Comparison of ENCODE assay signal across 26 cellular contexts in genomic region chr14:105368032-105368417, GRCh38. TPM values are rescaled to one million over a fixed set of nuclear protein-coding genes. Genes with fewer than 3 reads are reported as not detected.
DNase-seq lines count a peak whose midpoint lies in the region; ATAC-seq and TF ChIP-seq lines count a peak whose summit lies in the region.
"Had no signal": no experiment of that assay in that cellular context is flagged by ENCODE, and none has a peak within 500 bp of the region (broad histone marks: within the 10 kb centered on the region; RNA-seq: fewer than 3 reads in every experiment).

No MANE protein-coding gene starts in this region.

- TF ChIP-seq CTCF in neural crest cell (conservative IDR thresholded peaks at IDR 0.05), result no peak
- no peak for TF ChIP-seq CTCF in activated CD8-positive, alpha-beta T cell treated with anti-CD3 and anti-CD28 coated beads for 36 hours (IDR thresholded peaks at IDR 0.05)

- POLR2A ChIA-PET in activated CD8-positive, alpha-beta T cell treated with anti-CD3 and anti-CD28 coated beads for 36 hours (lab: Charles Lee), result no interaction called here

- peaks cover 35% of the 10 kb centered on the region for H3K4me1 ChIP-seq in BLaER1
- H3K4me1 ChIP-seq: A549 had no signal

- intact Hi-C loops in Right ventricle myocardium inferior (cut with DNase I), result no loop called here
- intact Hi-C loops in cardiac septum (cut with DNase I), result no loop called here
- intact Hi-C loops in activated CD8-positive, alpha-beta T cell treated with anti-CD3 and anti-CD28 coated beads for 36 hours (cut with micrococcal nuclease), result no loop called here

- H3K36me3 Mint-ChIP-seq in neural crest cell (ENCODE audit: low read depth), result peaks cover 6% of the 10 kb centered on the region
- H3K36me3 Mint-ChIP-seq in activated CD8-positive, alpha-beta T cell treated with anti-CD3 and anti-CD28 coated beads for 36 hours (ENCODE audit: low read depth), result peaks cover 4% of the 10 kb centered on the region

- peak overlapping the region; percentile 90 for H3K27ac Mint-ChIP-seq in neural crest cell (ENCODE audit: unreplicated experiment)
- H3K27ac Mint-ChIP-seq in activated CD8-positive, alpha-beta T cell treated with anti-CD3 and anti-CD28 coated beads for 36 hours, result no peak overlapping the region
- H3K27ac Mint-ChIP-seq: B cell; CD4-positive, CD25-positive, alpha-beta regulatory T cell; CD8-positive, alpha-beta memory T cell had no signal

- no peaks in the 10 kb centered on the region for H3K27me3 Mint-ChIP-seq in neural crest cell (ENCODE audit: low read depth)
- H3K27me3 Mint-ChIP-seq in activated CD8-positive, alpha-beta T cell treated with anti-CD3 and anti-CD28 coated beads for 36 hours, result peaks cover 1% of the 10 kb centered on the region
- H3K27me3 Mint-ChIP-seq: B cell; CD4-positive, alpha-beta memory T cell; CD4-positive, CD25-positive, alpha-beta regulatory T cell; CD8-positive, alpha-beta memory T cell had no signal

- ATAC-seq in Right ventricle myocardium inferior, result no peak
- no peak for ATAC-seq in activated CD8-positive, alpha-beta T cell treated with anti-CD3 and anti-CD28 coated beads for 36 hours
- ATAC-seq: A549, GM12878 had no signal

- DNase-seq in Right ventricle myocardium inferior (ENCODE audit: missing footprints), result peak; percentile 40
- DNase-seq in cardiac septum (ENCODE audit: low spot score), result no peak
- no peak for DNase-seq in neural crest cell (ENCODE audit: low read depth, low spot score)
- no peak for DNase-seq in substantia nigra (lab: John Stamatoyannopoulos, UW)
- no peak for DNase-seq in activated gamma-delta T cell (lab: John Stamatoyannopoulos, UW)
- DNase-seq in ureter (ENCODE audit: low spot score), result no peak
- DNase-seq in activated CD8-positive, alpha-beta T cell treated with anti-CD3 and anti-CD28 coated beads for 36 hours, result no peak
- DNase-seq: AML-193; CD4-positive, alpha-beta memory T cell; CD4-positive, CD25-positive, alpha-beta regulatory T cell; CD8-positive, alpha-beta memory T cell; COR-L47; DMS 273 treated with DMSO at 0.1 percent for 48 hours; DMS153; DMS53; DMS79; DND-41; EL; GDM1 had no signal

- H3K4me1 Mint-ChIP-seq in neural crest cell, result peaks cover 10% of the 10 kb centered on the region
- peaks cover 18% of the 10 kb centered on the region for H3K4me1 Mint-ChIP-seq in activated CD8-positive, alpha-beta T cell treated with anti-CD3 and anti-CD28 coated beads for 36 hours (ENCODE audit: low read depth)

- H3K9ac ChIP-seq in BLaER1, result 0 out of 2 replicates have a peak overlapping the region, but pooled peaks have one; percentile 6

- no peaks in the 10 kb centered on the region for H3K9me3 Mint-ChIP-seq in neural crest cell
- H3K9me3 Mint-ChIP-seq in activated CD8-positive, alpha-beta T cell treated with anti-CD3 and anti-CD28 coated beads for 36 hours, result no peaks in the 10 kb centered on the region
- H3K9me3 Mint-ChIP-seq: CD14-positive monocyte; CD4-positive, alpha-beta memory T cell; CD4-positive, CD25-positive, alpha-beta regulatory T cell; CD8-positive, alpha-beta memory T cell had no signal

- H3K4me3 Mint-ChIP-seq in neural crest cell, result no peak overlapping the region
- H3K4me3 Mint-ChIP-seq in activated CD8-positive, alpha-beta T cell treated with anti-CD3 and anti-CD28 coated beads for 36 hours, result no peak overlapping the region
- H3K4me3 Mint-ChIP-seq: B cell; CD14-positive monocyte; CD4-positive, alpha-beta memory T cell; CD4-positive, CD25-positive, alpha-beta regulatory T cell; CD8-positive, alpha-beta memory T cell had no signal

- H3K4me3 ChIP-seq in BLaER1, result no peak overlapping the region
- H3K4me3 ChIP-seq: A549, GM12878 had no signal

- H3K27ac ChIP-seq in BLaER1 (no peak overlapping the region), substantia nigra (ENCODE audit: low read depth, low read length, poor library complexity, severe bottlenecking) (peak overlapping the region; percentile 69)
- H3K27ac ChIP-seq: 22Rv1, A549 had no signal

- H3K27me3 ChIP-seq in BLaER1, result no peaks in the 10 kb centered on the region

- CTCF ChIA-PET in activated CD8-positive, alpha-beta T cell treated with anti-CD3 and anti-CD28 coated beads for 36 hours (lab: Charles Lee), result no interaction called here

- no peak overlapping the region for H3K4me2 ChIP-seq in BLaER1
- H3K4me2 ChIP-seq: A549 had no signal

- H4K20me1 ChIP-seq in BLaER1, result peaks cover 36% of the 10 kb centered on the region

- H3K36me3 ChIP-seq in BLaER1, result peaks cover 48% of the 10 kb centered on the region

- no peaks in the 10 kb centered on the region for H3K9me3 ChIP-seq in BLaER1
- H3K9me3 ChIP-seq: A549 had no signal

RNA-seq across cellular contexts. Expression of gene TEX22, which starts 30.3 kb away (rescaled TPM):
- 2.4 TPM for total RNA-seq in Right ventricle myocardium inferior
- total RNA-seq in cardiac septum, result 0.46 TPM
- 4.4 and 5.2 TPM in 2 replicates for total RNA-seq in neural crest cell
- total RNA-seq in ureter, result 6.2 TPM
- 1 to 10 TPM; 1.2 to 2.2 TPM for total RNA-seq in activated CD8-positive, alpha-beta T cell treated with anti-CD3 and anti-CD28 coated beads for 36 hours
- total RNA-seq: A172 had no signal

RNA-seq across cellular contexts. Expression of gene MTA1, which starts 51.6 kb away (rescaled TPM):
- total RNA-seq in Right ventricle myocardium inferior (192 TPM), cardiac septum (140 TPM), neural crest cell (246 and 251 TPM in 2 replicates), ureter (169 TPM)
- total RNA-seq in activated CD8-positive, alpha-beta T cell treated with anti-CD3 and anti-CD28 coated beads for 36 hours, result 100 to 1,000 TPM; 133 to 140 TPM

RNA-seq across cellular contexts. Expression of gene PACS2, which starts 53.5 kb away (rescaled TPM):
- total RNA-seq in Right ventricle myocardium inferior, result 69.1 TPM
- total RNA-seq in cardiac septum, result 55.1 TPM
- 101 and 104 TPM in 2 replicates for total RNA-seq in neural crest cell
- 101 TPM for total RNA-seq in ureter
- 10 to 100 TPM; 26.7 to 30.4 TPM for total RNA-seq in activated CD8-positive, alpha-beta T cell treated with anti-CD3 and anti-CD28 coated beads for 36 hours
